8 cellular contexts compared by ENCODE assay signal in the genomic region with DNA sequence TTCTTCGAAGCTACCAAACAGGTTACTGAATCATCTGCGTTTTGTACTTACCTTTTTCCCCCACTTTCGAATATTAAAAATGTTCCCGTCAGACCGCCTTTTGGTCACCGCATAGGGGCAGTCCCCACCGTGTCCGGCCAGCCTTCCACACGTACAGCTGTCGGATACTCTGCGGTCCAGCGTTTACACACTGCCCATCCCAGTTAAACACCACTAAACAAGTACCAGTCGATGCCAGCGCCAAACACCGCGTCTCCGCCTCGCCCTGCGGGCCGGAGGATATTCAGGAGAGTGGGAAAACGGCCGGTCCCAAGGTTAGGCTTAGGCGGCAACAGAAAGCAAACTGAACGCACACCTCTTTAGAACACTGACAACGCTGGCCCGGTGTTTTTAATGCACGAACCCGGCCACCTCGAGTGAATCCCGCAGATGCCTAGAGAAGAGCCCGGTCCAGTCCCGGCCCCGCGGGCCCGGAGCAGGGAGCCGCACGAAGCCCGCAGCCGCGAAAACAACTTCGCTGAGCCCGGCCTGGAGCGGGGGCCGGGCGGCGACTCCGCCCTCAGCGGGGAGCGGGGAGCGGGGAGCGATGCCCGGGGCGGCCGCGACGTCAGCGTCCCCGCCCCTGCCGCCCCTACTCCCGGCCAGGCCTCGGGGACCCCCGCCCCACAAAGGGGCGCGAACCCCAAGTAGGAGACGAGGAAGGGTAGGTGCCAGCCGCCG. TPM values are rescaled to one million over a fixed set of nuclear protein-coding genes. Genes with fewer than 3 reads are reported as not detected.
DNase-seq lines count a peak whose midpoint lies in the region; ATAC-seq and TF ChIP-seq lines count a peak whose summit lies in the region.

No MANE protein-coding gene starts in this region.

- H3K9me2 ChIP-seq in hepatocyte (replicated peaks; ENCODE audit: insufficient read depth): no peaks in the 10 kb centered on the region

- ATAC-seq in activated naive CD8-positive, alpha-beta T cell treated with anti-CD3 and anti-CD28 coated beads, Interleukin-2, amount 50 U/mL, for 24 hours: peak; percentile 22

- no peak overlapping the region for H3T11ph ChIP-seq in H9 (ENCODE audit: low read length)

- H3K23ac ChIP-seq in H9 (ENCODE audit: insufficient read length, low read depth, low read length): no peak overlapping the region

- H2BK5ac ChIP-seq in H9 (ENCODE audit: insufficient read length, low read length): no peak overlapping the region

- H4K20me1 ChIP-seq in H9 (ENCODE audit: control insufficient read depth, insufficient read depth, insufficient read length): no peaks in the 10 kb centered on the region
- peaks cover 16% of the 10 kb centered on the region for H4K20me1 ChIP-seq in hepatocyte (ENCODE audit: insufficient read depth, poor library complexity, severe bottlenecking)

- CTCF ChIA-PET in activated naive CD4-positive, alpha-beta T cell treated with anti-CD3 and anti-CD28 coated beads, Interleukin-2, amount 10 ng/mL, durations not matched to agents 7 days and 5 days (lab: Charles Lee): interaction anchor here (0.7 to 1.1 kb wide), 3 partner anchors 11 to 60 kb away, joined by 3 read pairs; no protein-coding TSS in a partner anchor

- peak overlapping the region; percentile 91 for H3K4me3 Mint-ChIP-seq in activated naive CD4-positive, alpha-beta T cell treated with anti-CD3 and anti-CD28 coated beads, Interleukin-2, amount 10 ng/mL, durations not matched to agents 7 days and 5 days
- H3K4me3 Mint-ChIP-seq in H9: peak overlapping the region; percentile 81 to 89
- H3K4me3 Mint-ChIP-seq in activated naive CD8-positive, alpha-beta T cell treated with anti-CD3 and anti-CD28 coated beads, Interleukin-2, amount 50 U/mL, for 24 hours: peak overlapping the region; percentile 79

- H3K4me1 Mint-ChIP-seq in activated naive CD4-positive, alpha-beta T cell treated with anti-CD3 and anti-CD28 coated beads, Interleukin-2, amount 10 ng/mL, durations not matched to agents 7 days and 5 days: peaks cover 37% of the 10 kb centered on the region
- H3K4me1 Mint-ChIP-seq in H9: peaks cover 13 to 15% of the 10 kb centered on the region in 2 experiments
- peaks cover 17% of the 10 kb centered on the region for H3K4me1 Mint-ChIP-seq in activated naive CD8-positive, alpha-beta T cell treated with anti-CD3 and anti-CD28 coated beads, Interleukin-2, amount 50 U/mL, for 24 hours

- peak overlapping the region; percentile 85 for H3K27ac Mint-ChIP-seq in activated naive CD4-positive, alpha-beta T cell treated with anti-CD3 and anti-CD28 coated beads, Interleukin-2, amount 10 ng/mL, durations not matched to agents 7 days and 5 days
- peak overlapping the region in 2 of 3 experiments; percentile 32 to 89; a peak in 3 of 7 replicates for H3K27ac Mint-ChIP-seq in H9
- H3K27ac Mint-ChIP-seq in activated naive CD8-positive, alpha-beta T cell treated with anti-CD3 and anti-CD28 coated beads, Interleukin-2, amount 50 U/mL, for 24 hours: peak overlapping the region; percentile 72

- no peak overlapping the region for H3K18ac ChIP-seq in H9 (ENCODE audit: insufficient read length, low read depth, low read length)

- DNase-seq in activated naive CD4-positive, alpha-beta T cell treated with anti-CD3 and anti-CD28 coated beads, Interleukin-2, amount 10 ng/mL, durations not matched to agents 7 days and 5 days: no peak
- DNase-seq in activated naive CD4-positive, alpha-beta T cell treated with Interleukin-2 at 50 U/mL for 16 hours: no peak
- no peak for DNase-seq in H9
- peak; percentile 72 for DNase-seq in NAMALWA (ENCODE audit: low spot score)
- DNase-seq in activated naive CD8-positive, alpha-beta T cell treated with anti-CD3 and anti-CD28 coated beads, Interleukin-2, amount 50 U/mL, for 24 hours: peak; percentile 45
- DNase-seq in hepatocyte (ENCODE audit: low spot score): peak; percentile 82
- DNase-seq in retina: peak; percentile 82
- DNase-seq in NCI-H2081 treated with DMSO at 0.1 percent for 48 hours (lab: John Stamatoyannopoulos, UW): no peak

- no peak overlapping the region for H2BK12ac ChIP-seq in H9 (ENCODE audit: insufficient read length, low read depth, low read length)

- peak overlapping the region; percentile 81 for H3K4me3 ChIP-seq in hepatocyte

- no peak overlapping the region for H3K14ac ChIP-seq in H9 (ENCODE audit: insufficient read depth, low read length)

- no peak overlapping the region for H4K8ac ChIP-seq in H9 (replicated peaks; ENCODE audit: insufficient read length, low read depth, low read length)

- H3K9ac ChIP-seq in H9 (ENCODE audit: extremely low read depth, insufficient read length, low read length): peak overlapping the region; percentile 2

- H2BK15ac ChIP-seq in H9 (ENCODE audit: low read depth, low read length): no peak overlapping the region

- H2AFZ ChIP-seq in H9 (ENCODE audit: low read length) (peak overlapping the region; percentile 2), hepatocyte (peak overlapping the region; percentile 90)

- H3K4me1 ChIP-seq in H9 (ENCODE audit: insufficient read depth, low read length): no peaks in the 10 kb centered on the region
- H3K4me1 ChIP-seq in hepatocyte (ENCODE audit: insufficient read depth): no peaks in the 10 kb centered on the region

- no peak overlapping the region for H4K91ac ChIP-seq in H9 (ENCODE audit: insufficient read length, low read depth, low read length)

- no peaks in the 10 kb centered on the region for H3K9me3 Mint-ChIP-seq in activated naive CD4-positive, alpha-beta T cell treated with anti-CD3 and anti-CD28 coated beads, Interleukin-2, amount 10 ng/mL, durations not matched to agents 7 days and 5 days
- no peaks in the 10 kb centered on the region; a peak in 1 of 5 replicates for H3K9me3 Mint-ChIP-seq in H9
- no peaks in the 10 kb centered on the region for H3K9me3 Mint-ChIP-seq in activated naive CD8-positive, alpha-beta T cell treated with anti-CD3 and anti-CD28 coated beads, Interleukin-2, amount 50 U/mL, for 24 hours

- H2BK120ac ChIP-seq in H9 (ENCODE audit: low read depth, low read length, poor library complexity, severe bottlenecking): no peak overlapping the region

- H2BK20ac ChIP-seq in H9 (ENCODE audit: low read depth, low read length, poor library complexity, severe bottlenecking): no peak overlapping the region

- H3K36me3 ChIP-seq in hepatocyte (replicated peaks; ENCODE audit: insufficient read depth, low read depth): no peaks in the 10 kb centered on the region

- H3K27ac ChIP-seq in H9 (ENCODE audit: insufficient read length, low read depth, low read length) (no peak overlapping the region), hepatocyte (peak overlapping the region; percentile 94)

- H3K79me1 ChIP-seq in H9 (ENCODE audit: insufficient read depth, low read depth, low read length, poor library complexity, severe bottlenecking): peaks cover 6% of the 10 kb centered on the region

- H3K27me3 ChIP-seq in H9 (ENCODE audit: insufficient read depth, low read length): no peaks in the 10 kb centered on the region
- no peaks in the 10 kb centered on the region for H3K27me3 ChIP-seq in hepatocyte

- no peak overlapping the region for H3K4ac ChIP-seq in H9 (ENCODE audit: low read depth, low read length)

- no peak overlapping the region for H3K56ac ChIP-seq in H9 (ENCODE audit: insufficient read length, low read depth, low read length)

- H3K27me3 Mint-ChIP-seq in activated naive CD4-positive, alpha-beta T cell treated with anti-CD3 and anti-CD28 coated beads, Interleukin-2, amount 10 ng/mL, durations not matched to agents 7 days and 5 days: peaks cover 6% of the 10 kb centered on the region
- H3K27me3 Mint-ChIP-seq in H9 (ENCODE audit: low read depth): peaks cover 14% of the 10 kb centered on the region
- no peaks in the 10 kb centered on the region for H3K27me3 Mint-ChIP-seq in activated naive CD8-positive, alpha-beta T cell treated with anti-CD3 and anti-CD28 coated beads, Interleukin-2, amount 50 U/mL, for 24 hours

- no peak overlapping the region for H4K5ac ChIP-seq in H9 (ENCODE audit: insufficient read length, low read depth, low read length)

- H3K23me2 ChIP-seq in H9 (ENCODE audit: insufficient read length, low read depth, low read length, poor library complexity, severe bottlenecking): peaks cover 17% of the 10 kb centered on the region

- peaks cover 5% of the 10 kb centered on the region for H3K36me3 Mint-ChIP-seq in activated naive CD4-positive, alpha-beta T cell treated with anti-CD3 and anti-CD28 coated beads, Interleukin-2, amount 10 ng/mL, durations not matched to agents 7 days and 5 days
- H3K36me3 Mint-ChIP-seq in H9 (ENCODE audit: insufficient read depth in 1 of 3, low read depth in 3 of 3): peaks cover 3 to 18% (median 11%) of the 10 kb centered on the region in 3 experiments; a peak in 6 of 7 replicates
- H3K36me3 Mint-ChIP-seq in activated naive CD8-positive, alpha-beta T cell treated with anti-CD3 and anti-CD28 coated beads, Interleukin-2, amount 50 U/mL, for 24 hours (ENCODE audit: low read depth): peaks cover 3% of the 10 kb centered on the region

- H3K4me2 ChIP-seq in H9 (ENCODE audit: insufficient read depth, insufficient read length, low read length) (peak overlapping the region; percentile 76), hepatocyte (peak overlapping the region; percentile 83)

- no peak for TF ChIP-seq CTCF in H9 (conservative IDR thresholded peaks at IDR 0.05)
- no peak for TF ChIP-seq CTCF in hepatocyte (IDR thresholded peaks at IDR 0.05; ENCODE audit: poor library complexity)

- no peak overlapping the region for H2AK5ac ChIP-seq in H9 (ENCODE audit: insufficient read length, low read length)

- no CpG with 5 or more reads among the region's 67 CpGs for WGBS in H9 (ENCODE audit: extremely low coverage, insufficient read length, low lambda C conversion rate)
- 2% methylated on average over 44 of the region's 67 CpGs for WGBS in hepatocyte (ENCODE audit: low lambda C conversion rate, missing lambda C conversion rate)

- H3K79me2 ChIP-seq in H9 (ENCODE audit: insufficient read depth, low read length) (peaks cover 14% of the 10 kb centered on the region; the same call in 1 of the 2 replicates), hepatocyte (peaks cover 68% of the 10 kb centered on the region)

- H3K9me3 ChIP-seq in H9 (ENCODE audit: control insufficient read depth, low read depth, low read length) (no peaks in the 10 kb centered on the region), hepatocyte (ENCODE audit: low read depth) (no peaks in the 10 kb centered on the region)

RNA-seq across cellular contexts. Expression of a gene that starts 0.7 kb away (rescaled TPM):
- total RNA-seq in H9 (2021) (55.8 and 56.4 TPM in 2 replicates), hepatocyte (10.0 and 11.4 TPM in 2 replicates)
- polyA plus RNA-seq in hepatocyte: 9.6 and 12.5 TPM in 2 replicates

RNA-seq across cellular contexts. Expression of a gene that starts 10.1 kb away (rescaled TPM):
- total RNA-seq in H9 (2021) (31.9 and 32.7 TPM in 2 replicates), hepatocyte (17.7 and 20.6 TPM in 2 replicates)
- polyA plus RNA-seq in hepatocyte: 16.7 and 20.0 TPM in 2 replicates

RNA-seq across cellular contexts. Expression of a gene that starts 11.9 kb away (rescaled TPM):
- total RNA-seq in H9 (2021) (14.0 and 15.3 TPM in 2 replicates), hepatocyte (13.0 and 13.2 TPM in 2 replicates)
- polyA plus RNA-seq in hepatocyte: 18.9 and 26.5 TPM in 2 replicates

RNA-seq across cellular contexts. Expression of a gene that starts 33.0 kb away (rescaled TPM):
- total RNA-seq in H9 (2021): 30.3 and 33.2 TPM in 2 replicates
- 22.9 and 24.3 TPM in 2 replicates for total RNA-seq in hepatocyte
- 24.8 and 25.3 TPM in 2 replicates for polyA plus RNA-seq in hepatocyte

RNA-seq across cellular contexts. Expression of a gene that starts 57.7 kb away (rescaled TPM):
- total RNA-seq in H9 (2021): not detected in 2 replicates
- not detected in 2 replicates for total RNA-seq in hepatocyte
- not detected in 2 replicates for polyA plus RNA-seq in hepatocyte

Comparison
In these comparisons a context has a peak if more than half of its experiments do, and no peak if none do; other contexts are left out.
1. DNase-seq: peak in NAMALWA (single experiment), activated naive CD8-positive, alpha-beta T cell treated with anti-CD3 and anti-CD28 coated beads, Interleukin-2, amount 50 U/mL, for 24 hours (single experiment), hepatocyte (single experiment) and retina (single experiment); none in activated naive CD4-positive, alpha-beta T cell treated with anti-CD3 and anti-CD28 coated beads, Interleukin-2, amount 10 ng/mL, durations not matched to agents 7 days and 5 days (single experiment), activated naive CD4-positive, alpha-beta T cell treated with Interleukin-2 at 50 U/mL for 16 hours (single experiment), H9 (single experiment) and NCI-H2081 treated with DMSO at 0.1 percent for 48 hours (single experiment).
2. Peak in every context shown above with its lines, with median percentiles within 50 percentile points of each other: H3K27ac Mint-ChIP-seq and H3K4me3 Mint-ChIP-seq.